Comparison of ENCODE assay signal across 8 cellular contexts in the genomic region with DNA sequence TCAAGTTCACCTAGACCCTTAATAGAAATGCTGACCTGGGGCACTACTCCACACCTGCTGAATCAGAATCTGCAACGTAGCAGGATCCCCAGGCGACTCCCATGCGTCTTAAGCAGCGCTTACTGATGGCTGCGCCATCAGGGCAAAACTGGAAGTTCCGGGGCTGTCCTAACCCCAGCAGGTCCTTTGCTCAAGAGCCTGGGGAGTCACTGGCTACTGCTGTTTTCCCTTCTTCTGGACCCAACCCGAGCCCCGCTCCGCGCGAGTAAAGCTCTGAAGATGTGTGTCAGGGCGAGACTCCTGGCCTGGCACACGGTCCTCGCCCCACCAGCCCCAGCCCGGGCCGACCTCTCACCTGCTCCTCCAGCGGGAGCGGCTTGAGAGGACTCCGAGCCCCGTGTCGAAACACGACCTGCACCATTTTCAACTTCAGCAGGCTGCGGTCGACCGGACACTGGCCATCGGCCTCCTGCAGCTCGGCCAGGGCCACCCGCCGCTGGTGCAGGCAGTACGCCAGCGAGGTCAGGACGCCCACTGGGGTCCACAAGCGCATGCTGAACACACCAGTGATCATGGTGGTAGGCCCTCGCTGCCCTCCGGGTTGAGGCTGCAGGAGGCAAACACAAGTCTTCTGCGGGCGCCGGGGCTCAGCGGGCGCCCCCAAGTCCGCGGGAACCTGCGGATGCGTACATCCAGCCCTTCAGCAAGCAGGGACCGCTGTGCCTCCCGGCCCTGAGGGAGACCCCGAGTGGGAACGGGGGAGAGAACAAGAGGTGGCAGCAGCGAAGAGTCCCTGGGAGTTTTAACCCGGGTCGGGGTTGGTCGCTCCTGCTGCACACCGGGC. TPM values are rescaled to one million over a fixed set of nuclear protein-coding genes. Genes with fewer than 3 reads are reported as not detected.
DNase-seq lines count a peak whose midpoint lies in the region; ATAC-seq, FAIRE-seq and TF ChIP-seq lines count a peak whose summit lies in the region.

No MANE protein-coding gene starts in this region.

- TF ChIP-seq CTCF in RWPE1 (conservative IDR thresholded peaks at IDR 0.05; ENCODE audit: low read depth) (no peak), cardiac muscle cell (IDR thresholded peaks at IDR 0.05; ENCODE audit: low read depth, low read length) (no peak), pancreas (IDR thresholded peaks at IDR 0.05) (no peak)

- CTCF ChIA-PET in RWPE1 (lab: Yijun Ruan, JAX), result interaction anchor here (0.5 to 1.8 kb wide), 5 partner anchors 31 to 223 kb away, joined by 3 to 6 read pairs (median 4); a partner anchor contains a TSS

- peak; percentile 50 for ATAC-seq in GM19395 (IDR thresholded peaks at IDR 0.05; ENCODE audit: unreplicated experiment)
- peak; percentile 29 for ATAC-seq in HG03469 (IDR thresholded peaks at IDR 0.05; ENCODE audit: unreplicated experiment)
- peak; percentile 53 to 58 for ATAC-seq in activated naive CD4-positive, alpha-beta T cell treated with anti-CD3 and anti-CD28 coated beads, Interleukin-2, amount 50 U/mL, for 72 hours
- peak; percentile 50 to 75 (median 61) for ATAC-seq in pancreas

- H3K9me3 ChIP-seq in cardiac muscle cell (ENCODE audit: low read depth) (no peaks in the 10 kb centered on the region), pancreas (no peaks in the 10 kb centered on the region)

- POLR2A ChIA-PET in RWPE1 (lab: Yijun Ruan, JAX; ENCODE audit: low non-redundant PET), result no interaction called here

- peak overlapping the region; percentile 38 for H3K4me3 ChIP-seq in cardiac muscle cell
- H3K4me3 ChIP-seq in pancreas, result peak overlapping the region; percentile 70 to 85 (median 76)

- H3K9me3 Mint-ChIP-seq in activated naive CD4-positive, alpha-beta T cell treated with anti-CD3 and anti-CD28 coated beads, Interleukin-2, amount 50 U/mL, for 72 hours, result no peaks in the 10 kb centered on the region

- H3K36me3 ChIP-seq in cardiac muscle cell (no peaks in the 10 kb centered on the region), pancreas (no peaks in the 10 kb centered on the region)

- H3K4me1 ChIP-seq in cardiac muscle cell (ENCODE audit: low read depth), result peaks cover 12% of the 10 kb centered on the region
- peaks cover 0 to 14% (median 9%) of the 10 kb centered on the region in 3 donors for H3K4me1 ChIP-seq in pancreas

- H3K27me3 ChIP-seq in cardiac muscle cell, result peaks cover 3% of the 10 kb centered on the region
- no peaks in the 10 kb centered on the region for H3K27me3 ChIP-seq in pancreas

- DNase-seq in COLO668 (lab: John Stamatoyannopoulos, UW; ENCODE audit: unreplicated experiment) (peak; percentile 62), RWPE1 (ENCODE audit: low spot score) (peak; percentile 44), cardiac muscle cell (ENCODE audit: low read depth in 1 of 2, low spot score in 1 of 2) (peak; percentile 51 to 60), pancreas (peak; percentile 40 to 84 (median 60)), mesenteric fat pad (ENCODE audit: low spot score) (no peak)
- DNase-seq in activated naive CD4-positive, alpha-beta T cell treated with anti-CD3 and anti-CD28 coated beads, Interleukin-2, amount 50 U/mL, for 72 hours (ENCODE audit: low spot score in 2 of 2), result peak; percentile 48 to 65

- FAIRE-seq in pancreas (lab: Jason Lieb, UNC), result no peak

- H3K27ac ChIP-seq in RWPE1, result peak overlapping the region; percentile 79
- H3K27ac ChIP-seq in cardiac muscle cell, result peak overlapping the region; percentile 59
- peak overlapping the region; percentile 78 to 87 (median 84) for H3K27ac ChIP-seq in pancreas

- H3K27ac Mint-ChIP-seq in activated naive CD4-positive, alpha-beta T cell treated with anti-CD3 and anti-CD28 coated beads, Interleukin-2, amount 50 U/mL, for 72 hours, result peak overlapping the region; percentile 74 to 90

- intact Hi-C loops in pancreas (cut with DNase I), result no loop called here

- no peaks in the 10 kb centered on the region for H3K36me3 Mint-ChIP-seq in activated naive CD4-positive, alpha-beta T cell treated with anti-CD3 and anti-CD28 coated beads, Interleukin-2, amount 50 U/mL, for 72 hours

- 0% methylated on average over 53 of the region's 53 CpGs for WGBS in pancreas, 2 donors

RNA-seq across cellular contexts. Expression of a gene that starts 0.6 kb away (rescaled TPM):
- 10 to 100 TPM in 1 of 2 donors, 1 to 10 TPM in 1; 9.0 to 19.6 TPM for total RNA-seq in activated naive CD4-positive, alpha-beta T cell treated with anti-CD3 and anti-CD28 coated beads, Interleukin-2, amount 50 U/mL, for 72 hours
- total RNA-seq in cardiac muscle cell (23.9 and 45.7 TPM in 2 replicates), pancreas (10 to 100 TPM in 2 of 6 donors, 1 to 10 TPM in 4; 8.5 to 15.9 (median 9.8) TPM), mesenteric fat pad (8.0 TPM)
- polyA plus RNA-seq in cardiac muscle cell (73.9 and 80.8 TPM in 2 replicates), pancreas (10 to 100 TPM; 10.3 to 18.6 TPM)
